Comparison of ENCODE assay signal across 1 cellular context in genomic region chr13:48123827-48124226, GRCh38.
TF ChIP-seq lines count a peak whose summit lies in the region.

No MANE protein-coding gene starts in this region.

TF ChIP-seq in SK-N-SH treated with all-trans-retinoic acid at 6 μM for 48 hours, 23 proteins besides CTCF, POLR2A, EP300 and RAD21 (continued from another document):
- no peak for TF ChIP-seq PATZ1 (CRISPR knock-in tag; IDR thresholded peaks at IDR 0.05; ENCODE audit: borderline replicate concordance)
- TF ChIP-seq GLIS3 (CRISPR knock-in tag; IDR thresholded peaks at IDR 0.05), result no peak
- no peak for TF ChIP-seq CSRNP3 (CRISPR knock-in tag; IDR thresholded peaks at IDR 0.05)
